In genomic region chr11:74066663-74067062, GRCh38 we compare ENCODE assay signal across 8 cellular contexts. TPM values are rescaled to one million over a fixed set of nuclear protein-coding genes. Genes with fewer than 3 reads are reported as not detected.
DNase-seq lines count a peak whose midpoint lies in the region; ATAC-seq and TF ChIP-seq lines count a peak whose summit lies in the region.
"Not testable (repeated sequence)": the region's sequence is repeated elsewhere in the genome, so short reads cannot be mapped to it uniquely, and the experiment has no call there.

No MANE protein-coding gene starts in this region.

- H4K5ac ChIP-seq in IMR-90 (ENCODE audit: low read depth, low read length), result not testable (repeated sequence)

- H2AK5ac ChIP-seq in IMR-90 (ENCODE audit: low read depth, low read length), result not testable (repeated sequence)

- not testable (repeated sequence) for H3K9me1 ChIP-seq in IMR-90 (ENCODE audit: insufficient read depth, low read length)

- POLR2A ChIA-PET in IMR-90 (lab: Charles Lee; ENCODE audit: unreplicated experiment), result not testable (repeated sequence)
- POLR2A ChIA-PET in Panc1 (lab: Charles Lee), result interaction anchor here (0.6 kb wide), 1 partner anchor 51 kb away, joined by 4 read pairs; no protein-coding TSS in a partner anchor

- not testable (repeated sequence) for H2BK15ac ChIP-seq in IMR-90 (ENCODE audit: low read depth, low read length)

- not testable (repeated sequence) for H3K27ac ChIP-seq in CD4-positive, CD25-positive, alpha-beta regulatory T cell (ENCODE audit: insufficient read depth, low read length, poor library complexity, severe bottlenecking); IMR-90 (ENCODE audit: insufficient read depth, low read length)
- H3K27ac ChIP-seq in Panc1 (ENCODE audit: low read length), result 0 out of 2 replicates have a peak overlapping the region, but pooled peaks have one; percentile 12

- H3K27me3 ChIP-seq in CD4-positive, CD25-positive, alpha-beta regulatory T cell (ENCODE audit: control insufficient read depth, insufficient read depth, low read length); IMR-90 (ENCODE audit: control insufficient read depth, insufficient read depth, low read length); Panc1 (ENCODE audit: control insufficient read depth, insufficient read depth, low read length): not testable (repeated sequence)

- H3K4ac ChIP-seq in IMR-90 (ENCODE audit: low read depth, low read length), result not testable (repeated sequence)

- intact Hi-C loops in IMR-90 (cut with micrococcal nuclease); Panc1 (cut with micrococcal nuclease; ENCODE audit: unreplicated experiment): not testable (repeated sequence)

- CTCF ChIA-PET in IMR-90 (lab: Yijun Ruan, JAX), result interaction anchor here (0.6 to 0.7 kb wide), 2 partner anchors 54 to 849 kb away, joined by 3 to 6 read pairs; no protein-coding TSS in a partner anchor
- CTCF ChIA-PET in Panc1 (lab: Charles Lee), result not testable (repeated sequence)

- not testable (repeated sequence) for TF ChIP-seq CTCF in IMR-90 (conservative IDR thresholded peaks at IDR 0.05; ENCODE audit: low read depth, low read length); Panc1 (IDR thresholded peaks at IDR 0.05); epithelial cell of esophagus (IDR thresholded peaks at IDR 0.05; ENCODE audit: insufficient read depth, low read depth, low read length, missing control alignments)

- H3K9ac ChIP-seq in IMR-90 (ENCODE audit: low read depth, low read length), result not testable (repeated sequence)

- not testable (repeated sequence) for TF ChIP-seq POLR2A in IMR-90 (IDR thresholded peaks at IDR 0.05; ENCODE audit: low read depth, low read length)

- not testable (repeated sequence) for TF ChIP-seq RAD21 in IMR-90 (IDR thresholded peaks at IDR 0.05; ENCODE audit: low read length)

- not testable (repeated sequence) for H2BK20ac ChIP-seq in IMR-90 (ENCODE audit: low read depth, low read length)

- not testable (repeated sequence) for H3K9me3 ChIP-seq in CD4-positive, CD25-positive, alpha-beta regulatory T cell (ENCODE audit: control insufficient read depth in 2 of 2, low read length in 2 of 2); IMR-90 (ENCODE audit: control insufficient read depth, insufficient read depth, low read length); Panc1 (ENCODE audit: control insufficient read depth, insufficient read depth, low read depth, low read length)

- not testable (repeated sequence) for DNase-seq in CD4-positive, CD25-positive, alpha-beta regulatory T cell; memory B cell (ENCODE audit: low spot score in 2 of 2)
- DNase-seq in EL (peak; percentile 43), IMR-90 (peak; percentile 42), Panc1 (ENCODE audit: low read depth, low spot score) (peak; percentile 38), astrocyte of the hippocampus (ENCODE audit: low read depth, low spot score) (peak; percentile 23), epithelial cell of esophagus (ENCODE audit: low read depth) (peak; percentile 24), renal cortical epithelial cell (ENCODE audit: low read depth) (peak; percentile 74)

- H3K36me3 ChIP-seq in CD4-positive, CD25-positive, alpha-beta regulatory T cell (ENCODE audit: control insufficient read depth, insufficient read depth, low read length), result peaks cover 26% of the 10 kb centered on the region
- not testable (repeated sequence) for H3K36me3 ChIP-seq in IMR-90 (ENCODE audit: control insufficient read depth, insufficient read depth, low read length); Panc1 (ENCODE audit: control insufficient read depth, insufficient read depth, low read length)

- dilution Hi-C loops in IMR-90 (cut with HindIII; ENCODE audit: low sequenced_read_pairs, unreplicated experiment), result not testable (repeated sequence)

- BruUV-seq in IMR-90 (replicated peaks; lab: Mats Ljungman, UMichigan); Panc1 (replicated peaks; lab: Mats Ljungman, UMichigan): not testable (repeated sequence)

- H2BK120ac ChIP-seq in IMR-90 (ENCODE audit: low read depth, low read length), result not testable (repeated sequence)

- not testable (repeated sequence) for H2AFZ ChIP-seq in IMR-90 (replicated peaks; ENCODE audit: low read length, poor library complexity)

- ATAC-seq in CD4-positive, CD25-positive, alpha-beta regulatory T cell (ENCODE audit: low read depth in 2 of 2); memory B cell (ENCODE audit: low read depth): not testable (repeated sequence)
- ATAC-seq in IMR-90 (ENCODE audit: low read depth), result peak; percentile 51; the same call in 1 of the 2 replicates
- ATAC-seq in Panc1, result peak; percentile 83

- H3K9me3 Mint-ChIP-seq in CD4-positive, CD25-positive, alpha-beta regulatory T cell; memory B cell: not testable (repeated sequence)

- H3K79me1 ChIP-seq in IMR-90 (ENCODE audit: low read depth in 1 of 2, low read length in 2 of 2), result not testable (repeated sequence)

- not testable (repeated sequence) for H4K91ac ChIP-seq in IMR-90 (ENCODE audit: insufficient read depth, low read depth, low read length)

- not testable (repeated sequence) for H3K23ac ChIP-seq in IMR-90 (ENCODE audit: low read depth, low read length)

- H4K8ac ChIP-seq in IMR-90 (ENCODE audit: low read depth in 2 of 2, low read length in 2 of 2), result not testable (repeated sequence)

- H2AK9ac ChIP-seq in IMR-90 (replicated peaks; ENCODE audit: low read depth, low read length, poor library complexity), result not testable (repeated sequence)

- H3K4me2 ChIP-seq in IMR-90 (ENCODE audit: low read depth, low read length), result not testable (repeated sequence)

- H2BK5ac ChIP-seq in IMR-90 (ENCODE audit: low read depth, low read length, poor library complexity, severe bottlenecking), result not testable (repeated sequence)

- H3K14ac ChIP-seq in IMR-90 (replicated peaks; ENCODE audit: low read depth, low read length), result not testable (repeated sequence)

- not testable (repeated sequence) for H3K4me3 Mint-ChIP-seq in CD4-positive, CD25-positive, alpha-beta regulatory T cell; memory B cell

- H3K56ac ChIP-seq in IMR-90 (ENCODE audit: extremely low read depth, insufficient read depth, low read length), result not testable (repeated sequence)

- in situ Hi-C loops in IMR-90 (cut with MboI; ENCODE audit: low sequenced_read_pairs); Panc1 (cut with HindIII; ENCODE audit: low pct_unique_long_range_greater_than_20kb, low sequenced_read_pairs): not testable (repeated sequence)

- H3K18ac ChIP-seq in IMR-90 (ENCODE audit: low read depth, low read length), result not testable (repeated sequence)

- H3K36me3 Mint-ChIP-seq in CD4-positive, CD25-positive, alpha-beta regulatory T cell, result peaks cover 47% of the 10 kb centered on the region
- H3K36me3 Mint-ChIP-seq in memory B cell, result peaks cover 24% of the 10 kb centered on the region

- H3K27ac Mint-ChIP-seq in CD4-positive, CD25-positive, alpha-beta regulatory T cell, result peak overlapping the region; percentile 1 to 45 (median 29)
- peak overlapping the region; percentile 75 for H3K27ac Mint-ChIP-seq in memory B cell

- peaks cover 0 to 16% (median 10%) of the 10 kb centered on the region in 4 donors for H3K4me1 Mint-ChIP-seq in CD4-positive, CD25-positive, alpha-beta regulatory T cell
- peaks cover 12% of the 10 kb centered on the region for H3K4me1 Mint-ChIP-seq in memory B cell

- H3K27me3 Mint-ChIP-seq in CD4-positive, CD25-positive, alpha-beta regulatory T cell; memory B cell: not testable (repeated sequence)

- H4K20me1 ChIP-seq in IMR-90 (ENCODE audit: insufficient read depth, low read length), result not testable (repeated sequence)

- H3K4me1 ChIP-seq in CD4-positive, CD25-positive, alpha-beta regulatory T cell (ENCODE audit: control insufficient read depth, insufficient read depth, low read length, poor library complexity, severe bottlenecking); IMR-90 (ENCODE audit: control insufficient read depth, insufficient read depth, low read length): not testable (repeated sequence)
- H3K4me1 ChIP-seq in Panc1 (ENCODE audit: control insufficient read depth, insufficient read depth, low read length), result peaks cover 14% of the 10 kb centered on the region

- not testable (repeated sequence) for H3K4me3 ChIP-seq in CD4-positive, CD25-positive, alpha-beta regulatory T cell (ENCODE audit: low read depth, low read length); IMR-90 (ENCODE audit: insufficient read depth, low read depth, low read length); Panc1 (ENCODE audit: low read depth in 2 of 2, low read length in 2 of 2); epithelial cell of esophagus (ENCODE audit: low read length)

RNA-seq across cellular contexts. Expression of gene UCP3, which starts 57.8 kb away (rescaled TPM):
- 5.6 TPM for total RNA-seq in CD4-positive, CD25-positive, alpha-beta regulatory T cell
- under 1 TPM; 0.16 to 0.34 (median 0.24) TPM for polyA plus RNA-seq in CD4-positive, CD25-positive, alpha-beta regulatory T cell
- total RNA-seq in IMR-90 (2012; rRNA removed), result under 0.01 TPM in 2 replicates
- 0.80 TPM in 2 replicates for polyA plus RNA-seq in IMR-90 (2012; rRNA removed)
- polyA plus RNA-seq in IMR-90 (2012; cell fraction: cytosol; rRNA removed), result 0.05 and 0.24 TPM in 2 replicates
- 5.7 and 10.3 TPM in 2 replicates for polyA plus RNA-seq in IMR-90 (2012; cell fraction: nucleus; rRNA removed; ENCODE audit: low replicate concordance)
- 0.46 TPM for total RNA-seq in Panc1 (2021; ENCODE audit: unreplicated experiment)
- 0.50 TPM for polyA plus RNA-seq in Panc1 (2012; ENCODE audit: insufficient read length)
- 0.17 and 1.1 TPM in 2 replicates for total RNA-seq in renal cortical epithelial cell
